ENCODE assay signal across 14 cellular contexts in the genomic region with DNA sequence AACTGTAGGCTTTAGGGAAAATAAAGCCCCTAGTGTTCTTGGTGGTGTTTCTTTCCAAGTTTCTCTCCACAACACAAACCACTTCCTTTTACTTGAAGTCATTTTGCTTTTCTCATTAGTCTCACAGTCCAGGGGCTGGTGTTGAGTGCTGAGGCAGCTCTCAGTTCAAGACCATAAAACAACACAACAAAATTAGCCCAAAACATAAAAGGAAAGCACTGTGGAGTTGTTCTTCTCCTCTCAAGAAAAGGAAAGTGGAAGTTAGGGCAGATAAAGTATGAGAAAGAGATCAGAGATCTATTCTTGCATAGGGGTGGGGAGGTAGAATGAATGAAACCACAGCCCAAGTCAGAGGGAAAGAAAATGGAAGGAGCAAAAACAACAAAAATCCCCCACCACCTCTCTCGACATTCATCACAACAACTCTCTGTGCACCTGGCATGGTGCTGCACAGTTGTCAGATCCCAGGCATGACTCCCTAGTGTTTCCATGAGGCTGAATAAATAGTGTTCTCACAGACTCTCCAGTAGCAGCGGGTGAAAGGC.
DNase-seq lines count a peak whose midpoint lies in the region.
"Had no signal": no experiment of that assay in that cellular context is flagged by ENCODE, and none has a peak within 500 bp of the region (broad histone marks: within the 10 kb centered on the region; RNA-seq: fewer than 3 reads in every experiment).

No MANE protein-coding gene starts in this region.

- intact Hi-C loops in posterior vena cava (cut with DNase I): no loop called here
- intact Hi-C loops in head of caudate nucleus (cut with DNase I): no loop called here

- peaks cover 2% of the 10 kb centered on the region for H3K4me1 Mint-ChIP-seq in activated naive CD4-positive, alpha-beta T cell treated with anti-CD3 and anti-CD28 coated beads, Interleukin-2, amount 50 U/mL, for 24 hours
- H3K4me1 Mint-ChIP-seq in activated naive CD8-positive, alpha-beta T cell (ENCODE audit: low read depth): peaks cover 13% of the 10 kb centered on the region
- peaks cover 4% of the 10 kb centered on the region for H3K4me1 Mint-ChIP-seq in stimulated activated naive CD8-positive, alpha-beta T cell treated with anti-CD3 and anti-CD28 coated beads, Interleukin-15, Interleukin-2, amounts not matched to agents 100 ng/mL and 50 ng/mL, for 24 hours (ENCODE audit: low read depth)

- H3K9me3 Mint-ChIP-seq in activated naive CD4-positive, alpha-beta T cell treated with anti-CD3 and anti-CD28 coated beads, Interleukin-2, amount 50 U/mL, for 24 hours: no peaks in the 10 kb centered on the region
- H3K9me3 Mint-ChIP-seq in activated naive CD8-positive, alpha-beta T cell (ENCODE audit: low read depth): no peaks in the 10 kb centered on the region
- H3K9me3 Mint-ChIP-seq in stimulated activated naive CD8-positive, alpha-beta T cell treated with anti-CD3 and anti-CD28 coated beads, Interleukin-15, Interleukin-2, amounts not matched to agents 100 ng/mL and 50 ng/mL, for 24 hours: no peaks in the 10 kb centered on the region
- H3K9me3 Mint-ChIP-seq: brain had no signal

- H3K4me3 ChIP-seq in Jurkat, Clone E6-1 (ENCODE audit: low read length): no peak overlapping the region

- peak overlapping the region; percentile 25 for H3K27ac Mint-ChIP-seq in activated naive CD4-positive, alpha-beta T cell treated with anti-CD3 and anti-CD28 coated beads, Interleukin-2, amount 50 U/mL, for 24 hours
- peak overlapping the region; percentile 54 for H3K27ac Mint-ChIP-seq in activated naive CD8-positive, alpha-beta T cell
- H3K27ac Mint-ChIP-seq in stimulated activated naive CD8-positive, alpha-beta T cell treated with anti-CD3 and anti-CD28 coated beads, Interleukin-15, Interleukin-2, amounts not matched to agents 100 ng/mL and 50 ng/mL, for 24 hours: peak overlapping the region; percentile 69

- DNase-seq in activated naive CD4-positive, alpha-beta T cell treated with Interleukin-2 at 50 U/mL for 16 hours: no peak
- peak; percentile 6 for DNase-seq in Jurkat, Clone E6-1 (ENCODE audit: low read depth, low spot score)
- no peak for DNase-seq in COLO829 (ENCODE audit: low spot score)
- no peak for DNase-seq in posterior vena cava (ENCODE audit: low spot score)
- no peak for DNase-seq in head of caudate nucleus
- DNase-seq: AML-193; erythroblast; GDM1; SIG-M5; stimulated activated CD4-positive, alpha-beta T cell treated with anti-CD3 and anti-CD28 coated beads, Interleukin-12 subunit alpha, Interleukin-12 subunit beta, amount 100 ng/mL, for 4 hours had no signal

- H3K27me3 Mint-ChIP-seq in activated naive CD4-positive, alpha-beta T cell treated with anti-CD3 and anti-CD28 coated beads, Interleukin-2, amount 50 U/mL, for 24 hours: no peaks in the 10 kb centered on the region
- H3K27me3 Mint-ChIP-seq in activated naive CD8-positive, alpha-beta T cell: no peaks in the 10 kb centered on the region
- H3K27me3 Mint-ChIP-seq in stimulated activated naive CD8-positive, alpha-beta T cell treated with anti-CD3 and anti-CD28 coated beads, Interleukin-15, Interleukin-2, amounts not matched to agents 100 ng/mL and 50 ng/mL, for 24 hours: no peaks in the 10 kb centered on the region
- H3K27me3 Mint-ChIP-seq: brain had no signal

- no peaks in the 10 kb centered on the region for H3K36me3 Mint-ChIP-seq in activated naive CD4-positive, alpha-beta T cell treated with anti-CD3 and anti-CD28 coated beads, Interleukin-2, amount 50 U/mL, for 24 hours
- H3K36me3 Mint-ChIP-seq in activated naive CD8-positive, alpha-beta T cell: no peaks in the 10 kb centered on the region
- H3K36me3 Mint-ChIP-seq in stimulated activated naive CD8-positive, alpha-beta T cell treated with anti-CD3 and anti-CD28 coated beads, Interleukin-15, Interleukin-2, amounts not matched to agents 100 ng/mL and 50 ng/mL, for 24 hours (ENCODE audit: low read depth): no peaks in the 10 kb centered on the region
- H3K36me3 Mint-ChIP-seq: brain had no signal

- peak overlapping the region; percentile 21 for H3K4me3 Mint-ChIP-seq in activated naive CD4-positive, alpha-beta T cell treated with anti-CD3 and anti-CD28 coated beads, Interleukin-2, amount 50 U/mL, for 24 hours
- peak overlapping the region; percentile 2 for H3K4me3 Mint-ChIP-seq in activated naive CD8-positive, alpha-beta T cell
- H3K4me3 Mint-ChIP-seq in stimulated activated naive CD8-positive, alpha-beta T cell treated with anti-CD3 and anti-CD28 coated beads, Interleukin-15, Interleukin-2, amounts not matched to agents 100 ng/mL and 50 ng/mL, for 24 hours: peak overlapping the region; percentile 15
